11 cellular contexts compared by ENCODE assay signal in the genomic region with DNA sequence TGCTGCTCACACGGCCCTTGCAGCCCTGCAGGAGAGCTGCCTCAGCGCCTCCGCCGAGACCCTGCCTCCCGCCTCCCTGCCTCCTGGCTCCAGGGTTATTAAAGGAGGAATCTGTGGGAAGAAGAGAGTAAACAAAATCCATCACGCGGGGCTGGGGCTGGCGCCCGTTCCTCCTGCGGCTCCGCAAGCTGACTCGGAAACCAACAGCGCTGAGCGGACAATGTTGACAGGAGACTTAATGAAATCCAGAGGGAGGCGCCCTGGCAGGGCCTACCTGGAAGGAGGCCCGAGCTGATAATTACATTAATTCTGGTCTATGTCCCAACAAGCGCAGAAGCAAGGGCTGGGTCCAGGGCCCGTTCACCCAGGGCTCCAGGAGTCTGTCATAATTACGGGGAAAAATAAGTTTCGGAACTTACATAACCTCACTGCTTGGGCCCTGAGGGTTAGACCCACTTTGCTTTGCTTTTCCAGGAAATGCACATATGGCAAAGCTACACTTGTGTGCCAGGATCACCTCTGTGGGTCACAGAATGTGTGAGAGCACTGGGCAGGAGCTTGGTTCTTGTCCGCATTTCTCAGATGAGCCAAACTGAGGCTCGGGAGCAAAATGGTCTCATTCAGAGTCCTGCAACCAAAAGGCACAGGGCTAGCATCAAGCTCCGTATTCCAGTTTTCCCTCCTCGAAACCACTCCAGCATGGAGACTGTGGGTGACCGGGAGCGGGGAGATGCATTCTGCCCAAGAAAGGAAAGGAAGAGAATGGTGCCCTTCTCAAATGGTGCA. TPM values are rescaled to one million over a fixed set of nuclear protein-coding genes. Genes with fewer than 3 reads are reported as not detected.
DNase-seq lines count a peak whose midpoint lies in the region; TF ChIP-seq lines count a peak whose summit lies in the region.
"Had no signal": no experiment of that assay in that cellular context is flagged by ENCODE, and none has a peak within 500 bp of the region (broad histone marks: within the 10 kb centered on the region; RNA-seq: fewer than 3 reads in every experiment).

No MANE protein-coding gene starts in this region.

- H3K27ac Mint-ChIP-seq in HFFc6: no peak overlapping the region
- no peak overlapping the region for H3K27ac Mint-ChIP-seq in CD8-positive, alpha-beta memory T cell
- H3K27ac Mint-ChIP-seq: memory B cell had no signal

- H3K4me3 ChIP-seq in left ventricle myocardium inferior: peak overlapping the region; percentile 19
- H3K4me3 ChIP-seq in smooth muscle cell: no peak overlapping the region
- no peak overlapping the region for H3K4me3 ChIP-seq in CD8-positive, alpha-beta memory T cell (ENCODE audit: low read length)

- peak overlapping the region; percentile 51 for H2AFZ ChIP-seq in smooth muscle cell (ENCODE audit: low read depth)

- H3K4me1 Mint-ChIP-seq in HFFc6 (ENCODE audit: low read depth): peaks cover 14% of the 10 kb centered on the region
- H3K4me1 Mint-ChIP-seq in CD8-positive, alpha-beta memory T cell: no peaks in the 10 kb centered on the region
- H3K4me1 Mint-ChIP-seq: memory B cell had no signal

- H3K27me3 ChIP-seq in left ventricle myocardium inferior (ENCODE audit: low read depth): peaks cover 80% of the 10 kb centered on the region
- no peaks in the 10 kb centered on the region for H3K27me3 ChIP-seq in smooth muscle cell (ENCODE audit: low read depth)
- H3K27me3 ChIP-seq in CD8-positive, alpha-beta memory T cell (ENCODE audit: insufficient read depth, low read length, poor library complexity, severe bottlenecking): no peaks in the 10 kb centered on the region

- H3K36me3 ChIP-seq in left ventricle myocardium inferior (no peaks in the 10 kb centered on the region), smooth muscle cell (ENCODE audit: low read depth) (no peaks in the 10 kb centered on the region)
- no peaks in the 10 kb centered on the region for H3K36me3 ChIP-seq in CD8-positive, alpha-beta memory T cell (ENCODE audit: insufficient read depth, low read length)

- CTCF ChIA-PET in CD8-positive, alpha-beta memory T cell (lab: Charles Lee): no interaction called here

- peak overlapping the region; percentile 71 for H3K4me3 Mint-ChIP-seq in HFFc6
- H3K4me3 Mint-ChIP-seq in CD8-positive, alpha-beta memory T cell: no peak overlapping the region
- H3K4me3 Mint-ChIP-seq: memory B cell had no signal

- peak overlapping the region; percentile 30 for H3K4me2 ChIP-seq in smooth muscle cell

- H3K79me2 ChIP-seq in smooth muscle cell (ENCODE audit: low read depth): no peaks in the 10 kb centered on the region

- WGBS in smooth muscle cell (ENCODE audit: low lambda C conversion rate): 43% methylated on average over 26 of the region's 26 CpGs

- DNase-seq in HFFc6 (no peak), amniotic epithelial cell (ENCODE audit: low read depth) (peak; percentile 94), left ventricle myocardium inferior (peak; percentile 75), smooth muscle cell (lab: John Stamatoyannopoulos, UW; ENCODE audit: unreplicated experiment) (no peak), SIG-M5 treated with dmso at 0.1 percent for 504 hours (lab: John Stamatoyannopoulos, UW; ENCODE audit: unreplicated experiment) (no peak), NCI-H524 (lab: John Stamatoyannopoulos, UW) (no peak), NCI-H2107 treated with DMSO at 0.1 percent for 48 hours (lab: John Stamatoyannopoulos, UW; ENCODE audit: unreplicated experiment) (no peak)
- no peak for DNase-seq in CD8-positive, alpha-beta memory T cell
- DNase-seq: cortex of kidney; stimulated activated CD4-positive, alpha-beta T cell treated with anti-CD3 and anti-CD28 coated beads, Interleukin-1b, Interleukin-23, amount 100 ng/mL, for 48 hours had no signal

- no peak overlapping the region for H3K9ac ChIP-seq in smooth muscle cell (ENCODE audit: low read depth)

- POLR2A ChIA-PET in CD8-positive, alpha-beta memory T cell (lab: Charles Lee): no interaction called here

- no peaks in the 10 kb centered on the region for H4K20me1 ChIP-seq in smooth muscle cell (ENCODE audit: low read depth)

- H3F3A ChIP-seq in smooth muscle cell (ENCODE audit: low read depth): peaks cover 4% of the 10 kb centered on the region

- TF ChIP-seq CTCF in HFFc6 (IDR thresholded peaks at IDR 0.05): no peak
- no peak for TF ChIP-seq CTCF in left ventricle myocardium inferior (IDR thresholded peaks at IDR 0.05; ENCODE audit: borderline replicate concordance)
- TF ChIP-seq CTCF in smooth muscle cell (IDR thresholded peaks at IDR 0.05; ENCODE audit: borderline replicate concordance, insufficient read depth, poor library complexity, severe bottlenecking): no peak

- intact Hi-C loops in left ventricle myocardium inferior (cut with micrococcal nuclease): no loop called here

- H3K36me3 Mint-ChIP-seq in HFFc6 (ENCODE audit: low read depth): no peaks in the 10 kb centered on the region
- no peaks in the 10 kb centered on the region for H3K36me3 Mint-ChIP-seq in CD8-positive, alpha-beta memory T cell
- H3K36me3 Mint-ChIP-seq: memory B cell had no signal

- H3K9me3 Mint-ChIP-seq in HFFc6: no peaks in the 10 kb centered on the region
- H3K9me3 Mint-ChIP-seq in CD8-positive, alpha-beta memory T cell: no peaks in the 10 kb centered on the region
- H3K9me3 Mint-ChIP-seq: memory B cell had no signal

- H3K4me1 ChIP-seq in left ventricle myocardium inferior (peaks cover 7% of the 10 kb centered on the region), smooth muscle cell (ENCODE audit: low read depth) (peaks cover 9% of the 10 kb centered on the region)
- no peaks in the 10 kb centered on the region for H3K4me1 ChIP-seq in CD8-positive, alpha-beta memory T cell (ENCODE audit: insufficient read depth, low read length)

- H3K27me3 Mint-ChIP-seq in HFFc6 (ENCODE audit: insufficient read depth): peaks cover 32% of the 10 kb centered on the region
- H3K27me3 Mint-ChIP-seq in CD8-positive, alpha-beta memory T cell: peaks cover 4% of the 10 kb centered on the region in 2 donors

- H3K9me3 ChIP-seq in left ventricle myocardium inferior (replicated peaks) (no peaks in the 10 kb centered on the region), smooth muscle cell (replicated peaks; ENCODE audit: low read depth) (no peaks in the 10 kb centered on the region)
- H3K9me3 ChIP-seq in CD8-positive, alpha-beta memory T cell (ENCODE audit: low read length): no peaks in the 10 kb centered on the region

- H3K27ac ChIP-seq in left ventricle myocardium inferior (replicated peaks) (peak overlapping the region; percentile 38), smooth muscle cell (ENCODE audit: low read depth) (peak overlapping the region; percentile 22)
- no peak overlapping the region for H3K27ac ChIP-seq in CD8-positive, alpha-beta memory T cell (ENCODE audit: low read depth, low read length)

RNA-seq across cellular contexts. Expression of a gene that starts 43.8 kb away (rescaled TPM):
- total RNA-seq in HFFc6 (2021; fragmentation: NEBNext Ultra II Directional; extraction: Animal tissue kit (Norgen Biotek cat#: 25700)): 10 to 100 TPM; 22.5 to 33.0 (median 28.6) TPM
- 35.4 TPM for total RNA-seq in left ventricle myocardium inferior
- total RNA-seq in smooth muscle cell: 11.7 and 13.9 TPM in 2 replicates
- 8.5 and 9.4 TPM in 2 replicates for polyA plus RNA-seq in smooth muscle cell
- 10 to 100 TPM; 44.5 to 44.6 TPM for total RNA-seq in CD8-positive, alpha-beta memory T cell
- 6.6 TPM for polyA plus RNA-seq in CD8-positive, alpha-beta memory T cell

Comparison
In these comparisons a context has a peak if more than half of its experiments do, and no peak if none do; other contexts are left out.
1. DNase-seq: peak in amniotic epithelial cell (single experiment) and left ventricle myocardium inferior (single experiment); none in HFFc6 (single experiment), smooth muscle cell (single experiment), SIG-M5 treated with dmso at 0.1 percent for 504 hours (single experiment), NCI-H524 (0 of 2), NCI-H2107 treated with DMSO at 0.1 percent for 48 hours (single experiment) and CD8-positive, alpha-beta memory T cell (0 of 5).